In the genomic region with DNA sequence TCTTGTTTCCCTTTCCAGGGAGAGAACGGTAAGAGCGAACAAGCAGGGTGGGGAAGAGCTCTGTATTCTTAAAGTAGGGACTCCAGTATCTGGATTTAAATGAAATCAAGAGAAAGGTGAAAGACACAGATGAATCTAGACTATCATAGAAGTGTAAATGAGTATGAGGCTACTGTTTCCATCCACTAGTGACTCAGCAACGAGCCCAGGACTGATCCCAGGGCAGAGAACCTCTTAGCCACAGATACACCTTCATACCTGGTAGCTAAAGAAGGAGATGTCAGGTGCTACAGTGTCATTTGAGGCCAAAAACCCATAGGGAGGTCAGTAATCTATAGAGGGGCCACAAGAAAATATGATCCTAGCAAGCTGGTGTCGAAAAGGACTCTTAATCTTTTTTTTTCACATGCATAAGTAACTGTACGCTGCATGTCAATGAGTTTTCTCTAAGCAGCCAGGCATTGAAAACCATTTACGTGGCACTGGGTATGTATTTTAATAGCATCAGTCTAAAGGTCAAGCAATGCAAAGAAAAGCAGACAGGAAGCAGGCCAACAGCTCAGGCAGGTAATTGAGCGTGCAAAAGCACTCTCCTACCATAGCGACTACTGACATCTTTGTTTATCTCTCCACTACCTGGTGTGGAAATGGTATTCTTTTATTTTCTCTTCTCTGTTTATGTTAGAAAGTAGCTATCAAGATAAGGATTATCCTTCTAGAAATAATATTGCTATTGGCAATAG, we compare ENCODE assay signal across 13 cellular contexts.
DNase-seq lines count a peak whose midpoint lies in the region; ATAC-seq and TF ChIP-seq lines count a peak whose summit lies in the region.
"Had no signal": no experiment of that assay in that cellular context is flagged by ENCODE, and none has a peak within 500 bp of the region (broad histone marks: within the 10 kb centered on the region; RNA-seq: fewer than 3 reads in every experiment).

No MANE protein-coding gene starts in this region.

- ATAC-seq in GM19328 (IDR thresholded peaks at IDR 0.05; ENCODE audit: unreplicated experiment) (peak; percentile 54), HG02884 (IDR thresholded peaks at IDR 0.05; ENCODE audit: unreplicated experiment) (peak; percentile 76), mucosa of descending colon (no peak)
- no peak for ATAC-seq in activated CD4-positive, CD25-positive, alpha-beta regulatory T cell treated with anti-CD3 and anti-CD28 coated beads, Interleukin-2, amount 50 U/mL, for 24 hours
- ATAC-seq: HCT116; naive thymus-derived CD4-positive, alpha-beta T cell had no signal

- peaks cover 29% of the 10 kb centered on the region for H3K27me3 ChIP-seq in WERI-Rb-1 (ENCODE audit: insufficient read depth, low read depth, severe bottlenecking)

- no peak overlapping the region for H3K27ac ChIP-seq in WERI-Rb-1
- H3K27ac ChIP-seq: SK-N-MC had no signal

- DNase-seq in DMS153 treated with DMSO at 0.1 percent for 48 hours (lab: John Stamatoyannopoulos, UW; ENCODE audit: unreplicated experiment): peak; percentile 66
- peak; percentile 80 for DNase-seq in NCI-H510A treated with DMSO at 0.1 percent for 48 hours (lab: John Stamatoyannopoulos, UW)
- DNase-seq in WERI-Rb-1: no peak
- DNase-seq in mucosa of descending colon: no peak
- DNase-seq in anterior cingulate cortex (lab: John Stamatoyannopoulos, UW): no peak
- DNase-seq: activated CD4-positive, alpha-beta T cell treated with anti-CD3 and anti-CD28 coated beads for 4 hours; naive thymus-derived CD4-positive, alpha-beta T cell; NCI-H226 had no signal

- H3K9me3 ChIP-seq in WERI-Rb-1 (ENCODE audit: severe bottlenecking): no peaks in the 10 kb centered on the region
- H3K9me3 ChIP-seq in mucosa of descending colon: no peaks in the 10 kb centered on the region

- TF ChIP-seq CTCF in WERI-Rb-1 (IDR thresholded peaks at IDR 0.05; ENCODE audit: low read depth, low read length): no peak
- TF ChIP-seq CTCF in mucosa of descending colon (IDR thresholded peaks at IDR 0.05): no peak

- H3K36me3 ChIP-seq in WERI-Rb-1: no peaks in the 10 kb centered on the region
- H3K36me3 ChIP-seq in mucosa of descending colon (ENCODE audit: low read depth): no peaks in the 10 kb centered on the region

- no peak overlapping the region for H3K4me3 ChIP-seq in WERI-Rb-1 (ENCODE audit: low read depth, low read length)
- no peak overlapping the region for H3K4me3 ChIP-seq in mucosa of descending colon
- H3K4me3 ChIP-seq: SK-N-MC had no signal

- H3K4me1 ChIP-seq in mucosa of descending colon (ENCODE audit: low read depth): no peaks in the 10 kb centered on the region

- intact Hi-C loops in mucosa of descending colon (cut with DNase I, micrococcal nuclease): no loop called here

Comparison
In these comparisons a context has a peak if more than half of its experiments do, and no peak if none do; other contexts are left out.
1. DNase-seq: peak in DMS153 treated with DMSO at 0.1 percent for 48 hours (single experiment) and NCI-H510A treated with DMSO at 0.1 percent for 48 hours (single experiment); none in WERI-Rb-1 (single experiment), mucosa of descending colon (0 of 3) and anterior cingulate cortex (0 of 58).
2. ATAC-seq: peak in GM19328 (single experiment) and HG02884 (single experiment); none in activated CD4-positive, CD25-positive, alpha-beta regulatory T cell treated with anti-CD3 and anti-CD28 coated beads, Interleukin-2, amount 50 U/mL, for 24 hours (0 of 2) and mucosa of descending colon (single experiment).